ENCODE assay signal across 28 cellular contexts in genomic region chr4:28926156-28926555, GRCh38.
"Had no signal": no experiment of that assay in that cellular context is flagged by ENCODE, and none has a peak within 500 bp of the region (broad histone marks: within the 10 kb centered on the region; RNA-seq: fewer than 3 reads in every experiment).

No MANE protein-coding gene starts in this region.

- DNase-seq: activated CD4-positive, alpha-beta memory T cell treated with anti-CD3 and anti-CD28 coated beads for 36 hours; activated CD4-positive, alpha-beta T cell treated with anti-CD3 and anti-CD28 coated beads for 36 hours; activated CD4-positive, alpha-beta T cell treated with anti-CD3 and anti-CD28 coated beads, Interleukin-2, amount 10 ng/mL, durations not matched to agents 24 days and 14 days; activated CD4-positive, CD25-positive, alpha-beta regulatory T cell; activated CD4-positive, CD25-positive, alpha-beta regulatory T cell treated with anti-CD3 and anti-CD28 coated beads, Interleukin-2, amount 50 U/mL, for 72 hours; activated CD8-positive, alpha-beta memory T cell treated with anti-CD3 and anti-CD28 coated beads, Interleukin-2, amount 10 ng/mL, durations not matched to agents 7 days and 5 days; activated CD8-positive, alpha-beta memory T cell treated with anti-CD3 and anti-CD28 coated beads, Interleukin-2, amount 50 U/mL, for 4 hours; activated CD8-positive, alpha-beta T cell treated with anti-CD3 and anti-CD28 coated beads, Interleukin-2, amount 10 ng/mL, durations not matched to agents 7 days and 5 days; activated effector memory CD4-positive, alpha-beta T cell treated with anti-CD3 and anti-CD28 coated beads, Interleukin-2, amount 50 U/mL, for 16 hours; activated naive CD4-positive, alpha-beta T cell treated with anti-CD3 and anti-CD28 coated beads for 36 hours; activated naive CD8-positive, alpha-beta T cell treated with anti-CD3 and anti-CD28 coated beads for 36 hours; activated naive CD8-positive, alpha-beta T cell treated with anti-CD3 and anti-CD28 coated beads, Interleukin-2, amount 50 U/mL, for 24 hours; activated T-cell treated with anti-CD3 and anti-CD28 coated beads, Interleukin-2, amount 50 U/mL, for 1 hour; activated T-cell treated with anti-CD3 and anti-CD28 coated beads, Interleukin-2, amount 50 U/mL, for 48 hours; adrenal gland; amygdala; aorta; brain microvascular endothelial cell; dorsolateral prefrontal cortex; effector memory CD4-positive, alpha-beta T cell; endodermal cell; foreskin keratinocyte; gastrocnemius medialis; glutamatergic neuron; heart left ventricle; T-helper 2 cell had no signal

- H3K27me3 ChIP-seq: adrenal gland, brain microvascular endothelial cell, dorsolateral prefrontal cortex, esophagus muscularis mucosa, foreskin keratinocyte, gastrocnemius medialis, heart left ventricle had no signal

- ATAC-seq: activated CD4-positive, alpha-beta T cell treated with anti-CD3 and anti-CD28 coated beads for 36 hours; activated CD8-positive, alpha-beta memory T cell treated with anti-CD3 and anti-CD28 coated beads, Interleukin-2, amount 10 ng/mL, durations not matched to agents 7 days and 5 days; activated CD8-positive, alpha-beta T cell treated with anti-CD3 and anti-CD28 coated beads, Interleukin-2, amount 10 ng/mL, durations not matched to agents 7 days and 5 days; activated naive CD8-positive, alpha-beta T cell treated with anti-CD3 and anti-CD28 coated beads, Interleukin-2, amount 50 U/mL, for 24 hours; foreskin keratinocyte; gastrocnemius medialis; heart left ventricle had no signal

- H3K4me3 ChIP-seq: adrenal gland, coronary artery, dorsolateral prefrontal cortex, esophagus muscularis mucosa, gastrocnemius medialis, heart left ventricle had no signal

- H3K36me3 ChIP-seq: adrenal gland, brain microvascular endothelial cell, esophagus muscularis mucosa, gastrocnemius medialis, heart left ventricle had no signal

- H3K27ac ChIP-seq: adrenal gland, brain microvascular endothelial cell, coronary artery, dorsolateral prefrontal cortex, esophagus muscularis mucosa, foreskin keratinocyte, gastrocnemius medialis, heart left ventricle had no signal

- H3K4me1 ChIP-seq: adrenal gland, esophagus muscularis mucosa, gastrocnemius medialis, heart left ventricle had no signal

- H3K9me3 ChIP-seq: adrenal gland, esophagus muscularis mucosa, gastrocnemius medialis, heart left ventricle had no signal
